8 cellular contexts compared by ENCODE assay signal in genomic region chr6:42984001-42984923, GRCh38. TPM values are rescaled to one million over a fixed set of nuclear protein-coding genes. Genes with fewer than 3 reads are reported as not detected.
DNase-seq lines count a peak whose midpoint lies in the region; ATAC-seq, FAIRE-seq and TF ChIP-seq lines count a peak whose summit lies in the region.

PPP2R5D (plus strand) TSS chr6:42984570; CDS start chr6:42984678, 108 bp downstream.

- H3K27me3 ChIP-seq in endothelial cell of umbilical vein (ENCODE audit: control insufficient read depth in 2 of 2, insufficient read depth in 2 of 2, low read length in 2 of 2) = no peaks in the 10 kb centered on the region

- H3K4me2 ChIP-seq in OCI-LY7 (ENCODE audit: low read length) (peak within 1 kb of the TSS; percentile 98), endothelial cell of umbilical vein (ENCODE audit: insufficient read depth, low read length) (peak within 1 kb of the TSS; percentile 70)

- no peaks in the 10 kb centered on the region for H3K9me1 ChIP-seq in endothelial cell of umbilical vein (replicated peaks; ENCODE audit: control insufficient read depth, extremely low read depth, insufficient read depth, low read length)

- H3K9me3 ChIP-seq in OCI-LY7 (ENCODE audit: low read length) = no peaks in the 10 kb centered on the region
- no peaks in the 10 kb centered on the region for H3K9me3 ChIP-seq in endothelial cell of umbilical vein (replicated peaks; ENCODE audit: control insufficient read depth, insufficient read depth, low read length)

- FAIRE-seq in D721Med (lab: Jason Lieb, UNC) (no peak), endothelial cell of umbilical vein (lab: Jason Lieb, UNC) (peak; percentile 100)

- H3K79me2 ChIP-seq in OCI-LY7 (ENCODE audit: insufficient read depth, low read depth, low read length) (peaks cover 7% of the 10 kb centered on the region; the same call in 1 of the 2 replicates), endothelial cell of umbilical vein (ENCODE audit: control insufficient read depth, insufficient read depth, low read length) (peaks cover 15% of the 10 kb centered on the region)

- TF ChIP-seq POLR2A in endothelial cell of umbilical vein (IDR thresholded peaks at IDR 0.05; ENCODE audit: low read depth, low read length) = peak; percentile 66

- no peak for TF ChIP-seq CTCF in D721Med (IDR thresholded peaks at IDR 0.05; ENCODE audit: insufficient read depth, missing control alignments)
- TF ChIP-seq CTCF in OCI-LY7 (conservative IDR thresholded peaks at IDR 0.05; ENCODE audit: low read length) = no peak
- TF ChIP-seq CTCF in endothelial cell of umbilical vein (IDR thresholded peaks at IDR 0.05; ENCODE audit: extremely low read depth in 1 of 2, insufficient read depth in 1 of 2, low read depth in 1 of 2, low read length in 2 of 2) = no peak

- peak within 1 kb of the TSS; percentile 71 for H3K9ac ChIP-seq in endothelial cell of umbilical vein (replicated peaks; ENCODE audit: extremely low read depth, insufficient read depth, low read length)

- BruUV-seq in OCI-LY7 (replicated peaks; lab: Mats Ljungman, UMichigan) = no TSS peak
- BruUV-seq in endothelial cell of umbilical vein (replicated peaks; lab: Mats Ljungman, UMichigan) = no TSS peak

- CTCF ChIA-PET in OCI-LY7 (lab: Charles Lee; ENCODE audit: unreplicated experiment) (interaction anchor here (1.0 kb wide), 2 partner anchors 19 to 159 kb away, joined by 3 to 4 read pairs; no protein-coding TSS in a partner anchor), endothelial cell of umbilical vein (lab: Charles Lee) (interaction anchor here (0.8 to 1.4 kb wide), 6 partner anchors 19 to 160 kb away, joined by 3 to 8 read pairs (median 4); partner anchors contain the start of gene RRP36)

- peak within 1 kb of the TSS; percentile 35 for H3K27ac ChIP-seq in OCI-LY7 (ENCODE audit: low read depth, low read length, poor library complexity, severe bottlenecking)
- no peak within 1 kb of the TSS for H3K27ac ChIP-seq in endothelial cell of umbilical vein (ENCODE audit: insufficient read depth, low read depth, low read length)

- intact Hi-C loops in OCI-LY7 (cut with micrococcal nuclease; ENCODE audit: unreplicated experiment) (loop anchor here (1.0 kb wide), 1 partner anchor 55 kb away; the partner anchor contains the start of gene CNPY3), endothelial cell of umbilical vein (cut with micrococcal nuclease) (loop anchor here (1.0 to 5.0 kb wide), 4 partner anchors 29 to 187 kb away; partner anchors contain the start of genes CUL7, MEA1 and SRF)

- ATAC-seq in GM21526 (IDR thresholded peaks at IDR 0.05; ENCODE audit: low FRiP score, unreplicated experiment) = peak; percentile 88

- H3K36me3 ChIP-seq in OCI-LY7 (ENCODE audit: insufficient read depth, low read length) (peaks cover under 1% of the 10 kb centered on the region; the same call in 1 of the 2 replicates), endothelial cell of umbilical vein (ENCODE audit: control insufficient read depth in 2 of 2, extremely low read depth in 1 of 2, insufficient read depth in 2 of 2, low read length in 2 of 2) (no peaks in the 10 kb centered on the region)

- dilution Hi-C loops in endothelial cell of umbilical vein (cut with MboI; ENCODE audit: extremely low pct_ligation_motif_present, low sequenced_read_pairs) = no loop called here

- H3K9me2 ChIP-seq in OCI-LY7 (ENCODE audit: insufficient read depth, low read length) = no peaks in the 10 kb centered on the region

- POLR2A ChIA-PET in OCI-LY7 (lab: Charles Lee) (interaction anchor here (0.5 to 2.1 kb wide), 21 partner anchors 12 to 533 kb away, joined by 3 to 17 read pairs (median 4); partner anchors contain the start of genes CNPY3, CUL7, KLHDC3 and MEA1), endothelial cell of umbilical vein (lab: Charles Lee) (interaction anchor here (0.5 to 1.3 kb wide), 7 partner anchors 12 to 202 kb away, joined by 3 to 8 read pairs (median 3); partner anchors contain the start of genes KLC4, KLHDC3, MEA1 and MRPL2)

- H3K4me1 ChIP-seq in OCI-LY7 (ENCODE audit: insufficient read depth, low read length, poor library complexity, severe bottlenecking) = peaks cover 24% of the 10 kb centered on the region
- peaks cover 35% of the 10 kb centered on the region for H3K4me1 ChIP-seq in endothelial cell of umbilical vein (ENCODE audit: control insufficient read depth, extremely low read depth, insufficient read depth, low read length)

- H3K4me3 ChIP-seq in OCI-LY7 (ENCODE audit: low read depth, low read length, poor library complexity, severe bottlenecking) (peak within 1 kb of the TSS; percentile 88), endothelial cell of umbilical vein (replicated peaks in 1 of 3; ENCODE audit: insufficient read depth in 1 of 3, low read depth in 1 of 3, low read length in 3 of 3) (peak within 1 kb of the TSS; percentile 57 to 90 (median 83))

- H4K20me1 ChIP-seq in OCI-LY7 (ENCODE audit: insufficient read depth, low read length) (no peaks in the 10 kb centered on the region), endothelial cell of umbilical vein (replicated peaks; ENCODE audit: control insufficient read depth, extremely low read depth, insufficient read depth, low read length) (peaks cover 3% of the 10 kb centered on the region)

- DNase-seq in D721Med (ENCODE audit: insufficient read length, low spot score) = peak; percentile 95
- DNase-seq in HuH-7.5 (ENCODE audit: low spot score) = peak; percentile 89
- DNase-seq in OCI-LY7 (ENCODE audit: low spot score) = peak; percentile 99
- DNase-seq in activated T-cell treated with anti-CD3 and anti-CD28 coated beads for 1 hour (ENCODE audit: low read depth) = peak; percentile 93
- peak; percentile 99 for DNase-seq in endothelial cell of umbilical vein (ENCODE audit: low read depth, low spot score)
- DNase-seq in midbrain (lab: John Stamatoyannopoulos, UW) = peak; percentile 99
- DNase-seq in stimulated activated CD8-positive, alpha-beta memory T cell treated with anti-CD3 and anti-CD28 coated beads, Interleukin-2, amount 100 ng/mL, for 1 hour (ENCODE audit: low read depth in 2 of 2) = peak; percentile 89 to 93

- H2AFZ ChIP-seq in OCI-LY7 (ENCODE audit: low read length) = peak within 1 kb of the TSS; percentile 94
- peak within 1 kb of the TSS; percentile 79 for H2AFZ ChIP-seq in endothelial cell of umbilical vein (ENCODE audit: low read depth, low read length)

TF ChIP-seq in endothelial cell of umbilical vein, 7 proteins besides CTCF, POLR2A, EP300 and RAD21:
- peak; percentile 58 for TF ChIP-seq POLR2AphosphoS5 (IDR thresholded peaks at IDR 0.05; ENCODE audit: insufficient read depth, low read depth, low read length)
- no peak for TF ChIP-seq MYC (IDR thresholded peaks at IDR 0.05; ENCODE audit: low read depth, low read length)
TF ChIP-seq in endothelial cell of umbilical vein: peak in this region for 1.

RNA-seq across cellular contexts. Expression of gene PPP2R5D, which starts in this region (rescaled TPM):
- 29.1 and 35.0 TPM in 2 replicates for total RNA-seq in OCI-LY7 (2014; rRNA removed; shearing (Covaris generic))
- total RNA-seq in OCI-LY7 (2022) (35.6 and 39.5 TPM in 2 replicates), endothelial cell of umbilical vein (45.5 and 51.0 TPM in 2 replicates)
- polyA plus RNA-seq in endothelial cell of umbilical vein = 58.9 and 60.2 TPM in 2 replicates
- 66.9 and 92.4 TPM in 2 replicates for polyA plus RNA-seq in endothelial cell of umbilical vein (2011; cell fraction: cytosol; rRNA removed)
- polyA plus RNA-seq in endothelial cell of umbilical vein (2011; cell fraction: nucleus; rRNA removed) = 93.1 and 107 TPM in 2 replicates
- 46.2 and 54.0 TPM in 2 replicates for polyA plus RNA-seq in endothelial cell of umbilical vein (2012)
- 72.4 and 92.4 TPM in 2 replicates for polyA minus RNA-seq in endothelial cell of umbilical vein
- polyA minus RNA-seq in endothelial cell of umbilical vein (2011; cell fraction: cytosol; rRNA and poly(A)+ RNA removed) = 33.4 TPM
- 19.7 and 27.7 TPM in 2 replicates for polyA minus RNA-seq in endothelial cell of umbilical vein (2011; cell fraction: nucleus; rRNA and poly(A)+ RNA removed)
